ENCODE assay signal across 1 cellular context in genomic region chr17:79555543-79555942, GRCh38.
TF ChIP-seq lines count a peak whose summit lies in the region.

No MANE protein-coding gene starts in this region.

TF ChIP-seq in HepG2, 621 proteins besides CTCF, POLR2A, EP300 and RAD21:
- TF ChIP-seq CREB1 (IDR thresholded peaks at IDR 0.05) (peak; percentile 88), CREB1 (CRISPR knock-in tag; IDR thresholded peaks at IDR 0.05) (no peak), ZNF207 (IDR thresholded peaks at IDR 0.05; ENCODE audit: borderline replicate concordance) (0 out of 2 replicates have a peak, but pooled peaks have one; percentile 57), IKZF1 (IDR thresholded peaks at IDR 0.05) (0 out of 2 replicates have a peak, but pooled peaks have one; percentile 28), MLX (CRISPR knock-in tag; IDR thresholded peaks at IDR 0.05) (no peak), ATF7 (IDR thresholded peaks at IDR 0.05) (peak; percentile 27; the same call in 1 of the 2 replicates), ATF7 (CRISPR knock-in tag; IDR thresholded peaks at IDR 0.05) (no peak)
TF ChIP-seq in HepG2: peak in this region for 4.
